In genomic region chr11:115324569-115325432, GRCh38 we compare ENCODE assay signal across 9 cellular contexts.
DNase-seq lines count a peak whose midpoint lies in the region; ATAC-seq, FAIRE-seq and TF ChIP-seq lines count a peak whose summit lies in the region.
"Had no signal": no experiment of that assay in that cellular context is flagged by ENCODE, and none has a peak within 500 bp of the region (broad histone marks: within the 10 kb centered on the region; RNA-seq: fewer than 3 reads in every experiment).

No MANE protein-coding gene starts in this region.

- no peak overlapping the region for H3K4me3 Mint-ChIP-seq in activated B cell treated with CpG ODN at 0.5 μM for 24 hours
- H3K4me3 Mint-ChIP-seq: naive thymus-derived CD8-positive, alpha-beta T cell had no signal

- H3K27ac ChIP-seq in parathyroid adenoma: no peak overlapping the region

- DNase-seq in AG08395 (ENCODE audit: low spot score): peak; percentile 54
- DNase-seq in NCI-H2171 (lab: John Stamatoyannopoulos, UW): peak; percentile 34
- DNase-seq in activated B cell treated with CpG ODN at 0.5 μM for 24 hours: no peak
- DNase-seq in frontal cortex (ENCODE audit: low spot score in 2 of 2): peak; percentile 8 to 10
- DNase-seq in T-helper 9 cell: no peak

- H3K4me3 ChIP-seq in parathyroid adenoma (ENCODE audit: low read depth, low read length): no peak overlapping the region

- no peaks in the 10 kb centered on the region for H3K9me3 Mint-ChIP-seq in activated B cell treated with CpG ODN at 0.5 μM for 24 hours
- H3K9me3 Mint-ChIP-seq: naive thymus-derived CD8-positive, alpha-beta T cell had no signal

- H3K27me3 ChIP-seq in parathyroid adenoma (ENCODE audit: control insufficient read depth, insufficient read depth, low read length): no peaks in the 10 kb centered on the region

- H3K9me3 ChIP-seq in parathyroid adenoma (ENCODE audit: control insufficient read depth, low read length): no peaks in the 10 kb centered on the region

- no peak overlapping the region for H3K27ac Mint-ChIP-seq in activated B cell treated with CpG ODN at 0.5 μM for 24 hours
- H3K27ac Mint-ChIP-seq: naive thymus-derived CD8-positive, alpha-beta T cell had no signal

- H3K4me1 Mint-ChIP-seq in activated B cell treated with CpG ODN at 0.5 μM for 24 hours: no peaks in the 10 kb centered on the region

- H3K36me3 Mint-ChIP-seq in activated B cell treated with CpG ODN at 0.5 μM for 24 hours (ENCODE audit: low read depth): no peaks in the 10 kb centered on the region
- H3K36me3 Mint-ChIP-seq: naive thymus-derived CD8-positive, alpha-beta T cell had no signal

- FAIRE-seq in frontal cortex (lab: Jason Lieb, UNC): peak; percentile 23

- POLR2A ChIA-PET in activated B cell treated with CpG ODN at 0.5 μM for 24 hours (lab: Charles Lee): no interaction called here

- no peaks in the 10 kb centered on the region for H3K79me2 ChIP-seq in parathyroid adenoma

- TF ChIP-seq CTCF in GM12873 (IDR thresholded peaks at IDR 0.05; ENCODE audit: insufficient read depth, low read depth, low read length, missing control alignments) (peak; percentile 83), activated B cell treated with CpG ODN at 0.5 μM for 24 hours (IDR thresholded peaks at IDR 0.05) (no peak), parathyroid adenoma (IDR thresholded peaks at IDR 0.05) (peak; percentile 69)

- intact Hi-C loops in activated B cell treated with CpG ODN at 0.5 μM for 24 hours (cut with micrococcal nuclease): loop anchor here (1.0 kb wide), 1 partner anchor 952 kb away; no protein-coding TSS in a partner anchor

- no peak overlapping the region for H3K4me2 ChIP-seq in parathyroid adenoma (ENCODE audit: low read length)

- no peaks in the 10 kb centered on the region for H3K36me3 ChIP-seq in parathyroid adenoma (ENCODE audit: control insufficient read depth, insufficient read depth, low read length)

- H3K4me1 ChIP-seq in parathyroid adenoma: no peaks in the 10 kb centered on the region

- H2AFZ ChIP-seq in parathyroid adenoma: no peak overlapping the region

- peak; percentile 47 for ATAC-seq in HG03025 (IDR thresholded peaks at IDR 0.05; ENCODE audit: low FRiP score, unreplicated experiment)
- peak; percentile 52 for ATAC-seq in activated B cell treated with CpG ODN at 0.5 μM for 24 hours (ENCODE audit: low read depth)

- no peak overlapping the region for H3K9ac ChIP-seq in parathyroid adenoma

- peaks cover 3% of the 10 kb centered on the region for H3K27me3 Mint-ChIP-seq in activated B cell treated with CpG ODN at 0.5 μM for 24 hours

- CTCF ChIA-PET in activated B cell treated with CpG ODN at 0.5 μM for 24 hours (lab: Charles Lee): interaction anchor here (0.8 to 1.6 kb wide), 4 partner anchors 10 to 1367 kb away, joined by 3 to 6 read pairs (median 4); no protein-coding TSS in a partner anchor

Comparison
In these comparisons a context has a peak if more than half of its experiments do, and no peak if none do; other contexts are left out.
1. DNase-seq: peak in AG08395 (single experiment), NCI-H2171 (single experiment) and frontal cortex (2 of 2); none in activated B cell treated with CpG ODN at 0.5 μM for 24 hours (single experiment) and T-helper 9 cell (single experiment).